ENCODE assay signal across 8 cellular contexts in genomic region chr13:106570354-106570822, GRCh38. TPM values are rescaled to one million over a fixed set of nuclear protein-coding genes. Genes with fewer than 3 reads are reported as not detected.
DNase-seq lines count a peak whose midpoint lies in the region; ATAC-seq, FAIRE-seq and TF ChIP-seq lines count a peak whose summit lies in the region.

No MANE protein-coding gene starts in this region.

- H3K27me3 ChIP-seq in endothelial cell of umbilical vein (ENCODE audit: control insufficient read depth in 2 of 2, insufficient read depth in 2 of 2, low read length in 2 of 2) (no peaks in the 10 kb centered on the region), neural progenitor cell (no peaks in the 10 kb centered on the region), thyroid gland (no peaks in the 10 kb centered on the region)

- H4K20me1 ChIP-seq in endothelial cell of umbilical vein (replicated peaks; ENCODE audit: control insufficient read depth, extremely low read depth, insufficient read depth, low read length) (peaks cover 9% of the 10 kb centered on the region), neural progenitor cell (ENCODE audit: low read depth) (peaks cover 18% of the 10 kb centered on the region)

- BruUV-seq in endothelial cell of umbilical vein (replicated peaks; lab: Mats Ljungman, UMichigan), result no TSS peak

- peaks cover 19% of the 10 kb centered on the region for H3K4me1 Mint-ChIP-seq in neural progenitor cell

- dilution Hi-C loops in endothelial cell of umbilical vein (cut with MboI; ENCODE audit: extremely low pct_ligation_motif_present, low sequenced_read_pairs), result no loop called here

- H3K79me2 ChIP-seq in endothelial cell of umbilical vein (ENCODE audit: control insufficient read depth, insufficient read depth, low read length) (peaks cover 25% of the 10 kb centered on the region), neural progenitor cell (ENCODE audit: low read depth) (peaks cover 45% of the 10 kb centered on the region)

- WGBS in thyroid gland, 2 donors, result 45 to 46% methylated on average over 13 of the region's 13 CpGs

- H3K9ac ChIP-seq in endothelial cell of umbilical vein (replicated peaks; ENCODE audit: extremely low read depth, insufficient read depth, low read length) (no peak overlapping the region), neural progenitor cell (no peak overlapping the region)

- H3K4me2 ChIP-seq in endothelial cell of umbilical vein (ENCODE audit: insufficient read depth, low read length), result no peak overlapping the region
- H3K4me2 ChIP-seq in neural progenitor cell, result peak overlapping the region; percentile 47

- H3K4me1 ChIP-seq in endothelial cell of umbilical vein (ENCODE audit: control insufficient read depth, extremely low read depth, insufficient read depth, low read length), result peaks cover 15% of the 10 kb centered on the region
- peaks cover 28% of the 10 kb centered on the region for H3K4me1 ChIP-seq in neural progenitor cell
- H3K4me1 ChIP-seq in thyroid gland, result peaks cover 16 to 29% of the 10 kb centered on the region in 2 donors

- H3F3A ChIP-seq in neural progenitor cell (ENCODE audit: low read depth), result peaks cover 22% of the 10 kb centered on the region

- TF ChIP-seq POLR2A in endothelial cell of umbilical vein (IDR thresholded peaks at IDR 0.05; ENCODE audit: low read depth, low read length), result no peak
- no peak for TF ChIP-seq POLR2A in thyroid gland (IDR thresholded peaks at IDR 0.05)

- TF ChIP-seq CTCF in LNCaP clone FGC (IDR thresholded peaks at IDR 0.05; ENCODE audit: control insufficient read depth, extremely low read depth, insufficient read depth) (no peak), endothelial cell of umbilical vein (IDR thresholded peaks at IDR 0.05; ENCODE audit: extremely low read depth in 1 of 2, insufficient read depth in 1 of 2, low read depth in 1 of 2, low read length in 2 of 2) (no peak), neural progenitor cell (IDR thresholded peaks at IDR 0.05) (no peak), thyroid gland (IDR thresholded peaks at IDR 0.05) (no peak)

- no peak overlapping the region for H3K4me3 ChIP-seq in LNCaP clone FGC (ENCODE audit: low read depth, low read length)
- peak overlapping the region in 1 of 3 experiments; percentile 16 for H3K4me3 ChIP-seq in endothelial cell of umbilical vein (replicated peaks in 1 of 3; ENCODE audit: insufficient read depth in 1 of 3, low read depth in 1 of 3, low read length in 3 of 3)
- peak overlapping the region; percentile 1 for H3K4me3 ChIP-seq in neural progenitor cell
- H3K4me3 ChIP-seq in thyroid gland (replicated peaks in 1 of 3), result no peak overlapping the region

- no peak overlapping the region for H3K27ac Mint-ChIP-seq in neural progenitor cell

- POLR2A ChIA-PET in endothelial cell of umbilical vein (lab: Charles Lee), result interaction anchor here (0.6 kb wide), 1 partner anchor 35 kb away, joined by 3 read pairs; the partner anchor contains the start of gene EFNB2

- H2AFZ ChIP-seq in endothelial cell of umbilical vein (ENCODE audit: low read depth, low read length) (peak overlapping the region; percentile 49), neural progenitor cell (replicated peaks) (no peak overlapping the region)

- H3K9me3 ChIP-seq in endothelial cell of umbilical vein (replicated peaks; ENCODE audit: control insufficient read depth, insufficient read depth, low read length) (no peaks in the 10 kb centered on the region), neural progenitor cell (ENCODE audit: low read depth) (no peaks in the 10 kb centered on the region), thyroid gland (no peaks in the 10 kb centered on the region)

- DNase-seq in LNCaP clone FGC (ENCODE audit: low read depth) (peak; percentile 41), endothelial cell of umbilical vein (ENCODE audit: low read depth, low spot score) (peak; percentile 90), neural progenitor cell (ENCODE audit: low spot score) (peak; percentile 87), thyroid gland (peak; percentile 41 to 68), Kasumi-1 (lab: John Stamatoyannopoulos, UW) (no peak)
- DNase-seq in activated CD4-positive, alpha-beta T cell treated with anti-CD3 and anti-CD28 coated beads, Interleukin-2, amount 50 U/mL, for 4 hours, result peak; percentile 66 to 71
- DNase-seq in NK-92 treated with Interleukin-12 subunit alpha and Interleukin-12 subunit beta, amount 100 ng/mL, for 24 hours (lab: John Stamatoyannopoulos, UW), result no peak

- intact Hi-C loops in endothelial cell of umbilical vein (cut with micrococcal nuclease) (no loop called here), thyroid gland (cut with DNase I) (no loop called here)

- peaks cover 2% of the 10 kb centered on the region for H3K9me3 Mint-ChIP-seq in neural progenitor cell

- no peaks in the 10 kb centered on the region for H3K9me1 ChIP-seq in endothelial cell of umbilical vein (replicated peaks; ENCODE audit: control insufficient read depth, extremely low read depth, insufficient read depth, low read length)

- peak; percentile 64 for FAIRE-seq in endothelial cell of umbilical vein (lab: Jason Lieb, UNC)

- H3K27ac ChIP-seq in endothelial cell of umbilical vein (ENCODE audit: insufficient read depth, low read depth, low read length) (no peak overlapping the region), neural progenitor cell (no peak overlapping the region), thyroid gland (no peak overlapping the region)

- H3K36me3 ChIP-seq in endothelial cell of umbilical vein (ENCODE audit: control insufficient read depth in 2 of 2, extremely low read depth in 1 of 2, insufficient read depth in 2 of 2, low read length in 2 of 2) (no peaks in the 10 kb centered on the region), neural progenitor cell (no peaks in the 10 kb centered on the region), thyroid gland (no peaks in the 10 kb centered on the region)

- H3K4me3 Mint-ChIP-seq in neural progenitor cell, result no peak overlapping the region

- peaks cover 3% of the 10 kb centered on the region for H3K36me3 Mint-ChIP-seq in neural progenitor cell

- ATAC-seq in GM18517 (IDR thresholded peaks at IDR 0.05; ENCODE audit: unreplicated experiment), result peak; percentile 43

- peaks cover 3% of the 10 kb centered on the region for H3K27me3 Mint-ChIP-seq in neural progenitor cell (ENCODE audit: insufficient read depth, low read depth)

- CTCF ChIA-PET in endothelial cell of umbilical vein (lab: Charles Lee), result interaction anchor here (0.6 to 1.3 kb wide), 3 partner anchors 34 to 1998 kb away, joined by 3 to 4 read pairs (median 3); no protein-coding TSS in a partner anchor

TF ChIP-seq in endothelial cell of umbilical vein, 7 proteins besides CTCF, POLR2A, EP300 and RAD21:
- TF ChIP-seq JUN (IDR thresholded peaks at IDR 0.05; ENCODE audit: borderline replicate concordance, insufficient read depth, insufficient read length, low read depth) (no peak), EZH2 (IDR thresholded peaks at IDR 0.05; ENCODE audit: borderline replicate concordance, low read depth, low read length, severe bottlenecking) (no peak), MAX (IDR thresholded peaks at IDR 0.05; ENCODE audit: insufficient read depth, insufficient read length) (no peak), FOS (IDR thresholded peaks at IDR 0.05; ENCODE audit: borderline replicate concordance, insufficient read depth, low read length) (no peak), GATA2 (IDR thresholded peaks at IDR 0.05; ENCODE audit: insufficient read depth, insufficient read length, low read depth, low read length) (no peak), MYC (IDR thresholded peaks at IDR 0.05; ENCODE audit: low read depth, low read length) (no peak), POLR2AphosphoS5 (IDR thresholded peaks at IDR 0.05; ENCODE audit: insufficient read depth, low read depth, low read length) (no peak)

RNA-seq across cellular contexts. Expression of gene ARGLU1, which starts 2.5 kb away (rescaled TPM):
- total RNA-seq in endothelial cell of umbilical vein (95.7 and 111 TPM in 2 replicates), neural progenitor cell (ENCODE audit: low replicate concordance) (371 and 467 TPM in 2 replicates), thyroid gland (100 to 1,000 TPM in 3 of 4 donors, 10 to 100 TPM in 1; 73.9 to 165 (median 119) TPM)
- 41.8 and 44.4 TPM in 2 replicates for polyA plus RNA-seq in endothelial cell of umbilical vein
- 20.6 and 30.6 TPM in 2 replicates for polyA plus RNA-seq in endothelial cell of umbilical vein (2011; cell fraction: cytosol; rRNA removed)
- 361 and 575 TPM in 2 replicates for polyA plus RNA-seq in endothelial cell of umbilical vein (2011; cell fraction: nucleus; rRNA removed)
- 61.3 and 103 TPM in 2 replicates for polyA plus RNA-seq in endothelial cell of umbilical vein (2012)
- polyA minus RNA-seq in endothelial cell of umbilical vein, result 30.9 and 31.1 TPM in 2 replicates
- polyA minus RNA-seq in endothelial cell of umbilical vein (2011; cell fraction: cytosol; rRNA and poly(A)+ RNA removed), result 8.6 TPM
- 98.8 and 136 TPM in 2 replicates for polyA minus RNA-seq in endothelial cell of umbilical vein (2011; cell fraction: nucleus; rRNA and poly(A)+ RNA removed)

RNA-seq across cellular contexts. Expression of gene EFNB2, which starts 34.9 kb away (rescaled TPM):
- total RNA-seq in endothelial cell of umbilical vein, result 69.5 and 80.3 TPM in 2 replicates
- 42.0 and 50.4 TPM in 2 replicates for polyA plus RNA-seq in endothelial cell of umbilical vein
- 46.0 and 47.8 TPM in 2 replicates for polyA plus RNA-seq in endothelial cell of umbilical vein (2011; cell fraction: cytosol; rRNA removed)
- 125 and 151 TPM in 2 replicates for polyA plus RNA-seq in endothelial cell of umbilical vein (2011; cell fraction: nucleus; rRNA removed)
- polyA plus RNA-seq in endothelial cell of umbilical vein (2012), result 26.2 and 34.6 TPM in 2 replicates
- 97.3 and 109 TPM in 2 replicates for polyA minus RNA-seq in endothelial cell of umbilical vein
- 0.51 TPM for polyA minus RNA-seq in endothelial cell of umbilical vein (2011; cell fraction: cytosol; rRNA and poly(A)+ RNA removed)
- 147 and 153 TPM in 2 replicates for polyA minus RNA-seq in endothelial cell of umbilical vein (2011; cell fraction: nucleus; rRNA and poly(A)+ RNA removed)
- total RNA-seq in neural progenitor cell (ENCODE audit: low replicate concordance), result 88.7 and 101 TPM in 2 replicates
- total RNA-seq in thyroid gland, result 10 to 100 TPM; 10.8 to 22.5 (median 17.0) TPM

Comparison
In these comparisons a context has a peak if more than half of its experiments do, and no peak if none do; other contexts are left out.
1. DNase-seq: peak in LNCaP clone FGC (single experiment), activated CD4-positive, alpha-beta T cell treated with anti-CD3 and anti-CD28 coated beads, Interleukin-2, amount 50 U/mL, for 4 hours (2 of 2), endothelial cell of umbilical vein (single experiment), neural progenitor cell (single experiment) and thyroid gland (2 of 2); none in Kasumi-1 (0 of 2) and NK-92 treated with Interleukin-12 subunit alpha and Interleukin-12 subunit beta, amount 100 ng/mL, for 24 hours (single experiment).